27 cellular contexts compared by ENCODE assay signal in the genomic region with DNA sequence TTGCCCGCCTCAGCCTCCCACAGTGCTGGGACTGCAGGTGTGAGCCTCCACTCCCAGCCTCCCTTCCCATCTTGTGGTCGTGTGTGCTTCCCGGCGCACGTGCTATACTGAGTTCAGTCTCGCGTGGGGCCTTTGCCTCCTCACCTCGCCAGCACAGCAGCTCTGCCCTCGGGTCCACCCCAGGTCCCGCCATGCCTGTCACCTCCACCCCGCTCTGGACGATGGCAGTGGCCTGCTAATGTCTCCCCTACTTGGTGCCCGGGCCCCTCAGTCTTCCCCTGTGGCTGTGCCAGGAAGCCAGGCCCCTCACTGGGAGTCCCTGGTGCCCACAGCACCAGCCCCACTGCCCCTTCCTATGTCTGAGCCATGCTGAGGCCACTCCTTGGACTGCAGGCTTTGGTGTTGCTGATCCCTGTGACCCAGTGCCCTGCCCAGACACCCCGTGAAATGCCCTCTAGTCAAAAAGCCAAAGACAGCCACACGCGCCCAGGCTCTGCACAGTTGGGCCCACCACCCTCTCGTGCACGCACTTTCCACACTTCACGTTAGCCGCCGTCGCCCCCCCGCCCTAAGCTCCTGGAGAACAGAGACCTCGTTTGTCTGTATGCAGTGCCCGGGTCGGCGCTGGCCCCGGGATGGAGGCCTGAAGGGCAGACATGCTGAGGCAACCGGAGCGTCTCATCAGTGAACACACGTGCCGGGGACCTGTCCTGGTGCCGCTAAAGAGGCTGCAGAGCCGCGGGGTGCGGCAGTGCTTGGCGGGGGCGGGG. TPM values are rescaled to one million over a fixed set of nuclear protein-coding genes. Genes with fewer than 3 reads are reported as not detected.
"Had no signal": no experiment of that assay in that cellular context is flagged by ENCODE, and none has a peak within 500 bp of the region (broad histone marks: within the 10 kb centered on the region; RNA-seq: fewer than 3 reads in every experiment).

No MANE protein-coding gene starts in this region.

- ATAC-seq: activated CD4-positive, CD25-positive, alpha-beta regulatory T cell treated with anti-CD3 and anti-CD28 coated beads, Interleukin-2, amount 50 U/mL, for 24 hours; effector memory CD8-positive, alpha-beta T cell; esophagus mucosa; left lobe of liver; T-cell had no signal

- DNase-seq: activated CD4-positive, alpha-beta memory T cell treated with anti-CD3 and anti-CD28 coated beads, Interleukin-2, amount 10 ng/mL, durations not matched to agents 7 days and 5 days; activated CD4-positive, alpha-beta T cell treated with anti-CD3 and anti-CD28 coated beads, Interleukin-2, amount 10 ng/mL, durations not matched to agents 24 days and 14 days; activated gamma-delta T cell treated with Interleukin-2 at 50 U/mL for 16 hours; brain microvascular endothelial cell; colonic mucosa; effector memory CD8-positive, alpha-beta T cell; hypothalamus; mammary epithelial cell; occipital lobe; stimulated activated CD4-positive, alpha-beta T cell treated with anti-CD3 and anti-CD28 coated beads, Interleukin-12 subunit alpha, Interleukin-12 subunit beta, amount 100 ng/mL, for 4 hours; substantia nigra; T-cell; tibial artery had no signal

- H3K27ac ChIP-seq: ascending aorta, brain microvascular endothelial cell, colonic mucosa, dorsolateral prefrontal cortex, tibial artery, VCaP had no signal

- H3K27ac Mint-ChIP-seq: activated CD4-positive, alpha-beta memory T cell treated with anti-CD3 and anti-CD28 coated beads, Interleukin-2, amount 10 ng/mL, durations not matched to agents 7 days and 5 days; activated CD4-positive, alpha-beta T cell treated with anti-CD3 and anti-CD28 coated beads, Interleukin-2, amount 10 ng/mL, durations not matched to agents 24 days and 14 days; activated naive CD4-positive, alpha-beta T cell treated with anti-CD3 and anti-CD28 coated beads, Interleukin-2, amount 50 U/mL, for 24 hours; effector memory CD8-positive, alpha-beta T cell; mesothelial cell of epicardium; nephron; stimulated activated naive CD8-positive, alpha-beta T cell treated with anti-CD3 and anti-CD28 coated beads, Interleukin-15, Interleukin-2, amounts not matched to agents 100 ng/mL and 50 ng/mL, for 24 hours; T-cell; T-helper 2 cell treated with Interferon-gamma antibody and Interleukin-4, amounts not matched to agents 5 μg/mL and 100 μg/mL, for 36 hours had no signal

- H3K27me3 Mint-ChIP-seq: activated CD4-positive, alpha-beta memory T cell treated with anti-CD3 and anti-CD28 coated beads, Interleukin-2, amount 10 ng/mL, durations not matched to agents 7 days and 5 days; activated CD4-positive, alpha-beta T cell treated with anti-CD3 and anti-CD28 coated beads, Interleukin-2, amount 10 ng/mL, durations not matched to agents 24 days and 14 days; activated naive CD4-positive, alpha-beta T cell treated with anti-CD3 and anti-CD28 coated beads, Interleukin-2, amount 50 U/mL, for 24 hours; central memory CD8-positive, alpha-beta T cell; stimulated activated naive CD8-positive, alpha-beta T cell treated with anti-CD3 and anti-CD28 coated beads, Interleukin-15, Interleukin-2, amounts not matched to agents 100 ng/mL and 50 ng/mL, for 24 hours had no signal

- H3K4me1 ChIP-seq: ascending aorta, colonic mucosa, tibial artery had no signal

- H3K9me3 ChIP-seq: ascending aorta, colonic mucosa, tibial artery had no signal

- H3K4me3 ChIP-seq: ascending aorta, colonic mucosa, dorsolateral prefrontal cortex, tibial artery had no signal

- H3K4me1 Mint-ChIP-seq: activated CD4-positive, alpha-beta memory T cell treated with anti-CD3 and anti-CD28 coated beads, Interleukin-2, amount 10 ng/mL, durations not matched to agents 7 days and 5 days; activated CD4-positive, alpha-beta T cell treated with anti-CD3 and anti-CD28 coated beads, Interleukin-2, amount 10 ng/mL, durations not matched to agents 24 days and 14 days; activated naive CD4-positive, alpha-beta T cell treated with anti-CD3 and anti-CD28 coated beads, Interleukin-2, amount 50 U/mL, for 24 hours; central memory CD8-positive, alpha-beta T cell; mesothelial cell of epicardium; T-cell had no signal

- H3K4me3 Mint-ChIP-seq: activated CD4-positive, alpha-beta memory T cell treated with anti-CD3 and anti-CD28 coated beads, Interleukin-2, amount 10 ng/mL, durations not matched to agents 7 days and 5 days; activated CD4-positive, alpha-beta T cell treated with anti-CD3 and anti-CD28 coated beads, Interleukin-2, amount 10 ng/mL, durations not matched to agents 24 days and 14 days; activated naive CD4-positive, alpha-beta T cell treated with anti-CD3 and anti-CD28 coated beads, Interleukin-2, amount 50 U/mL, for 24 hours; central memory CD8-positive, alpha-beta T cell; effector memory CD8-positive, alpha-beta T cell; mesothelial cell of epicardium; nephron; stimulated activated naive CD8-positive, alpha-beta T cell treated with anti-CD3 and anti-CD28 coated beads, Interleukin-15, Interleukin-2, amounts not matched to agents 100 ng/mL and 50 ng/mL, for 24 hours; T-cell; T-helper 2 cell treated with Interferon-gamma antibody and Interleukin-4, amounts not matched to agents 5 μg/mL and 100 μg/mL, for 36 hours had no signal

- H3K36me3 ChIP-seq: colonic mucosa had no signal

- H3K9me3 Mint-ChIP-seq: activated CD4-positive, alpha-beta memory T cell treated with anti-CD3 and anti-CD28 coated beads, Interleukin-2, amount 10 ng/mL, durations not matched to agents 7 days and 5 days; activated CD4-positive, alpha-beta T cell treated with anti-CD3 and anti-CD28 coated beads, Interleukin-2, amount 10 ng/mL, durations not matched to agents 24 days and 14 days; activated naive CD4-positive, alpha-beta T cell treated with anti-CD3 and anti-CD28 coated beads, Interleukin-2, amount 50 U/mL, for 24 hours; central memory CD8-positive, alpha-beta T cell; effector memory CD8-positive, alpha-beta T cell; mesothelial cell of epicardium; nephron; stimulated activated naive CD8-positive, alpha-beta T cell treated with anti-CD3 and anti-CD28 coated beads, Interleukin-15, Interleukin-2, amounts not matched to agents 100 ng/mL and 50 ng/mL, for 24 hours; T-cell; T-helper 2 cell treated with Interferon-gamma antibody and Interleukin-4, amounts not matched to agents 5 μg/mL and 100 μg/mL, for 36 hours had no signal

RNA-seq across cellular contexts. Expression of a gene that starts 14.3 kb away (rescaled TPM):
- total RNA-seq: activated CD4-positive, alpha-beta memory T cell treated with anti-CD3 and anti-CD28 coated beads, Interleukin-2, amount 10 ng/mL, durations not matched to agents 7 days and 5 days; activated CD4-positive, alpha-beta T cell treated with anti-CD3 and anti-CD28 coated beads, Interleukin-2, amount 10 ng/mL, durations not matched to agents 24 days and 14 days; colonic mucosa; endothelial cell of umbilical vein; esophagus mucosa; left lobe of liver; mammary epithelial cell; mesothelial cell of epicardium; renal cortical epithelial cell; T-cell had no signal
